ENCODE assay signal across 12 cellular contexts in the genomic region with DNA sequence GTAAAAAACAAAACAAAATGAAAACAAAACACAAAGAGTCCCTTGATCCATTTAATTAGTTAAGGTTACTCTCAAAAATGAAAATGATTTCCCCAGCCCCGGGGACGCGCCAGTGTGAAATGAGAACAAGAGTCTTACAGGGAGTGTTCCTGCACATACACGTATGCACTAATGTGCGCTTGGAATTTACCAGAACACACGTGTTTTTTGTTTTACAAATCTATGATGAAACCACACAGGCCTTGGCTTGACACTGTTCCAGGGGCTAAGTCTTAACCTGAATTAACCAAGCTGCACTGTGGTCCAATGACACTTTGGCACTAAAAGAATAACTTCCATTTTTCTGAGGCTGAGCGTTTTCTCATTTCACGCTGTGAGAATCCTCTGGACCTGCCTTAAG.
DNase-seq lines count a peak whose midpoint lies in the region; ATAC-seq and TF ChIP-seq lines count a peak whose summit lies in the region.
"Had no signal": no experiment of that assay in that cellular context is flagged by ENCODE, and none has a peak within 500 bp of the region (broad histone marks: within the 10 kb centered on the region; RNA-seq: fewer than 3 reads in every experiment).

No MANE protein-coding gene starts in this region.

- peak overlapping the region in 6 of 10 donors; percentile 49 to 84 (median 77) for H3K4me3 Mint-ChIP-seq in naive thymus-derived CD4-positive, alpha-beta T cell

- H3K27me3 ChIP-seq in left ventricle myocardium inferior (ENCODE audit: low read depth) (no peaks in the 10 kb centered on the region), adrenal gland (no peaks in the 10 kb centered on the region), BE2C (no peaks in the 10 kb centered on the region)
- no peaks in the 10 kb centered on the region for H3K27me3 ChIP-seq in naive thymus-derived CD4-positive, alpha-beta T cell (ENCODE audit: control insufficient read depth in 2 of 2, insufficient read depth in 2 of 2, low read length in 2 of 2)
- H3K27me3 ChIP-seq: upper lobe of right lung had no signal

- no peaks in the 10 kb centered on the region for H3K9me3 ChIP-seq in left ventricle myocardium inferior (replicated peaks)
- H3K9me3 ChIP-seq in naive thymus-derived CD4-positive, alpha-beta T cell (ENCODE audit: control insufficient read depth in 2 of 3, low read length in 3 of 3): no peaks in the 10 kb centered on the region
- H3K9me3 ChIP-seq in adrenal gland (replicated peaks in 1 of 3): no peaks in the 10 kb centered on the region
- H3K9me3 ChIP-seq in BE2C: no peaks in the 10 kb centered on the region
- H3K9me3 ChIP-seq: SK-N-SH, upper lobe of right lung had no signal

- H3K4me3 ChIP-seq in left ventricle myocardium inferior (no peak overlapping the region), adrenal gland (no peak overlapping the region), BE2C (ENCODE audit: low read depth, low read length) (no peak overlapping the region)
- no peak overlapping the region for H3K4me3 ChIP-seq in naive thymus-derived CD4-positive, alpha-beta T cell (ENCODE audit: low read length)
- H3K4me3 ChIP-seq: upper lobe of right lung had no signal

- intact Hi-C loops in left ventricle myocardium inferior (cut with micrococcal nuclease): no loop called here
- intact Hi-C loops in Right ventricle myocardium superior (cut with DNase I): no loop called here
- intact Hi-C loops in naive thymus-derived CD4-positive, alpha-beta T cell (cut with micrococcal nuclease): loop anchor here (2.0 to 5.0 kb wide), 4 partner anchors 15 to 146 kb away; no protein-coding TSS in a partner anchor
- intact Hi-C loops in adrenal gland (cut with DNase I): no loop called here

- no peak for TF ChIP-seq CTCF in left ventricle myocardium inferior (IDR thresholded peaks at IDR 0.05; ENCODE audit: borderline replicate concordance)
- no peak for TF ChIP-seq CTCF in adrenal gland (IDR thresholded peaks at IDR 0.05)
- TF ChIP-seq CTCF in BE2C (IDR thresholded peaks at IDR 0.05; ENCODE audit: low read depth, low read length): no peak

- no peak for TF ChIP-seq POLR2A in adrenal gland (IDR thresholded peaks at IDR 0.05)

- H3K36me3 ChIP-seq in left ventricle myocardium inferior: no peaks in the 10 kb centered on the region
- peaks cover 0 to 10% (median 0%) of the 10 kb centered on the region in 3 experiments for H3K36me3 ChIP-seq in naive thymus-derived CD4-positive, alpha-beta T cell (ENCODE audit: control insufficient read depth in 2 of 3, insufficient read depth in 3 of 3, low read length in 3 of 3)
- H3K36me3 ChIP-seq in adrenal gland (replicated peaks in 1 of 2): peaks cover 0 to 11% of the 10 kb centered on the region in 2 donors
- H3K36me3 ChIP-seq in BE2C: no peaks in the 10 kb centered on the region
- H3K36me3 ChIP-seq: upper lobe of right lung had no signal

- H3K27ac ChIP-seq in left ventricle myocardium inferior (replicated peaks) (peak overlapping the region; percentile 94), adrenal gland (peak overlapping the region in 2 of 5 donors; percentile 42 to 48)
- H3K27ac ChIP-seq in naive thymus-derived CD4-positive, alpha-beta T cell (ENCODE audit: low read depth, low read length): no peak overlapping the region
- H3K27ac ChIP-seq: upper lobe of right lung had no signal

- no peak for DNase-seq in left ventricle myocardium inferior
- no peak for DNase-seq in Right ventricle myocardium superior
- no peak for DNase-seq in naive thymus-derived CD4-positive, alpha-beta T cell
- DNase-seq in adrenal gland: no peak
- no peak for DNase-seq in BE2C
- DNase-seq in superior temporal gyrus (ENCODE audit: extremely low spot score): no peak
- DNase-seq in middle frontal gyrus (ENCODE audit: extremely low spot score, low spot score): no peak
- DNase-seq: NCI-H2107; SK-N-SH; stimulated activated CD4-positive, alpha-beta T cell treated with anti-CD3 and anti-CD28 coated beads, Interleukin-12 subunit alpha, Interleukin-12 subunit beta, amount 100 ng/mL, for 4 hours; upper lobe of right lung had no signal

- WGBS in adrenal gland, 4 donors: 72 to 82% (median 76%) methylated on average over 8 of the region's 8 CpGs

- peaks cover 3 to 30% (median 13%) of the 10 kb centered on the region in 5 donors for H3K36me3 Mint-ChIP-seq in naive thymus-derived CD4-positive, alpha-beta T cell

- H3K27me3 Mint-ChIP-seq in naive thymus-derived CD4-positive, alpha-beta T cell: no peaks in the 10 kb centered on the region

- no peak for ATAC-seq in Right ventricle myocardium superior (ENCODE audit: poor library complexity)
- ATAC-seq in esophagus mucosa: peak; percentile 79
- ATAC-seq in naive thymus-derived CD4-positive, alpha-beta T cell: no peak

- H3K27ac Mint-ChIP-seq in naive thymus-derived CD4-positive, alpha-beta T cell: peak overlapping the region in 6 of 9 donors; percentile 23 to 98 (median 88)

- POLR2A ChIA-PET in naive thymus-derived CD4-positive, alpha-beta T cell (lab: Charles Lee): interaction anchor here (1.3 kb wide), 1 partner anchor 11 kb away, joined by 4 read pairs; no protein-coding TSS in a partner anchor

- CTCF ChIA-PET in naive thymus-derived CD4-positive, alpha-beta T cell (lab: Charles Lee): interaction anchor here (0.6 to 1.0 kb wide), 2 partner anchors 105 to 345 kb away, joined by 3 read pairs; no protein-coding TSS in a partner anchor

- peaks cover 99% of the 10 kb centered on the region for H3K4me1 ChIP-seq in left ventricle myocardium inferior
- peaks cover 27 to 61% of the 10 kb centered on the region in 2 donors for H3K4me1 ChIP-seq in naive thymus-derived CD4-positive, alpha-beta T cell (ENCODE audit: control insufficient read depth in 2 of 2, insufficient read depth in 2 of 2, low read length in 2 of 2)
- H3K4me1 ChIP-seq in adrenal gland (replicated peaks in 1 of 2): peaks cover 42 to 93% of the 10 kb centered on the region in 2 donors
- H3K4me1 ChIP-seq in BE2C: no peaks in the 10 kb centered on the region

- H3K9me3 Mint-ChIP-seq in naive thymus-derived CD4-positive, alpha-beta T cell: no peaks in the 10 kb centered on the region

- peaks cover 53 to 93% (median 87%) of the 10 kb centered on the region in 7 donors for H3K4me1 Mint-ChIP-seq in naive thymus-derived CD4-positive, alpha-beta T cell

Comparison
In these comparisons a context has a peak if more than half of its experiments do, and no peak if none do; other contexts are left out.
1. intact Hi-C loops: an anchor here in naive thymus-derived CD4-positive, alpha-beta T cell (2.0 to 5.0 kb wide); none called in left ventricle myocardium inferior, Right ventricle myocardium superior and adrenal gland.